1 cellular context compared by ENCODE assay signal in genomic region chr16:721765-722481, GRCh38.
TF ChIP-seq lines count a peak whose summit lies in the region.

No MANE protein-coding gene starts in this region.

TF ChIP-seq in HepG2, 621 proteins besides CTCF, POLR2A, EP300 and RAD21:
- TF ChIP-seq ZBTB33 (CRISPR knock-in tag; IDR thresholded peaks at IDR 0.05) (peak; percentile 6; the same call in 1 of the 2 replicates), ZNF710 (CRISPR knock-in tag; IDR thresholded peaks at IDR 0.05; ENCODE audit: borderline replicate concordance) (0 out of 2 replicates have a peak, but pooled peaks have one; percentile 9), MTERF4 (CRISPR knock-in tag; IDR thresholded peaks at IDR 0.05) (peak; percentile 49; the same call in 1 of the 2 replicates), SOX6 (IDR thresholded peaks at IDR 0.05) (no peak), SOX6 (CRISPR knock-in tag; IDR thresholded peaks at IDR 0.05) (0 out of 2 replicates have a peak, but pooled peaks have one; percentile 18), MEIS2 (CRISPR knock-in tag; IDR thresholded peaks at IDR 0.05) (no peak), ETS1 (CRISPR knock-in tag; IDR thresholded peaks at IDR 0.05) (no peak), ZNF446 (CRISPR knock-in tag; IDR thresholded peaks at IDR 0.05) (0 out of 2 replicates have a peak, but pooled peaks have one; percentile 5), MXD3 (CRISPR knock-in tag; IDR thresholded peaks at IDR 0.05) (peak; percentile 11; the same call in 1 of the 2 replicates), MTA1 (CRISPR knock-in tag; IDR thresholded peaks at IDR 0.05; ENCODE audit: borderline replicate concordance) (peak; percentile 4; the same call in 1 of the 2 replicates), CSRNP1 (CRISPR knock-in tag; IDR thresholded peaks at IDR 0.05) (0 out of 2 replicates have a peak, but pooled peaks have one; percentile 17), ZNF781 (CRISPR knock-in tag; IDR thresholded peaks at IDR 0.05; ENCODE audit: borderline replicate concordance, not compliant biosample characterization) (no peak), ZNF609 (CRISPR knock-in tag; IDR thresholded peaks at IDR 0.05; ENCODE audit: borderline replicate concordance) (0 out of 2 replicates have a peak, but pooled peaks have one; percentile 4), ATF5 (CRISPR knock-in tag; IDR thresholded peaks at IDR 0.05; ENCODE audit: low read depth) (0 out of 2 replicates have a peak, but pooled peaks have one; percentile 3), MED8 (CRISPR knock-in tag; IDR thresholded peaks at IDR 0.05; ENCODE audit: insufficient replicate concordance) (peak; percentile 3), KDM1A (CRISPR knock-in tag; IDR thresholded peaks at IDR 0.05) (no peak), ZNF430 (CRISPR knock-in tag; IDR thresholded peaks at IDR 0.05) (peak; percentile 32; the same call in 1 of the 2 replicates), ISL2 (CRISPR knock-in tag; IDR thresholded peaks at IDR 0.05) (0 out of 2 replicates have a peak, but pooled peaks have one; percentile 8), KDM5B (CRISPR knock-in tag; IDR thresholded peaks at IDR 0.05; ENCODE audit: borderline replicate concordance) (0 out of 2 replicates have a peak, but pooled peaks have one; percentile 10), MXD1 (CRISPR knock-in tag; IDR thresholded peaks at IDR 0.05) (0 out of 2 replicates have a peak, but pooled peaks have one; percentile 5), ZIK1 (CRISPR knock-in tag; IDR thresholded peaks at IDR 0.05; ENCODE audit: borderline replicate concordance, low read depth) (no peak), ZSCAN25 (CRISPR knock-in tag; IDR thresholded peaks at IDR 0.05) (no peak), RBFOX2 (IDR thresholded peaks at IDR 0.05; ENCODE audit: low read depth, low read length) (no peak), TERF1 (CRISPR knock-in tag; IDR thresholded peaks at IDR 0.05) (no peak), ESRRA (CRISPR knock-in tag; IDR thresholded peaks at IDR 0.05; ENCODE audit: low read depth) (0 out of 2 replicates have a peak, but pooled peaks have one; percentile 4), ZNF253 (CRISPR knock-in tag; IDR thresholded peaks at IDR 0.05; ENCODE audit: borderline replicate concordance) (0 out of 2 replicates have a peak, but pooled peaks have one; percentile 2), ZHX1 (CRISPR knock-in tag; IDR thresholded peaks at IDR 0.05; ENCODE audit: low read depth) (0 out of 2 replicates have a peak, but pooled peaks have one; percentile 2), ZNF589 (CRISPR knock-in tag; conservative IDR thresholded peaks at IDR 0.05) (0 out of 2 replicates have a peak, but pooled peaks have one; percentile 0), ZNF576 (CRISPR knock-in tag; IDR thresholded peaks at IDR 0.05) (0 out of 2 replicates have a peak, but pooled peaks have one; percentile 6), ZBTB34 (CRISPR knock-in tag; IDR thresholded peaks at IDR 0.05) (0 out of 2 replicates have a peak, but pooled peaks have one; percentile 4)
